ENCODE assay signal across 17 cellular contexts in the genomic region with DNA sequence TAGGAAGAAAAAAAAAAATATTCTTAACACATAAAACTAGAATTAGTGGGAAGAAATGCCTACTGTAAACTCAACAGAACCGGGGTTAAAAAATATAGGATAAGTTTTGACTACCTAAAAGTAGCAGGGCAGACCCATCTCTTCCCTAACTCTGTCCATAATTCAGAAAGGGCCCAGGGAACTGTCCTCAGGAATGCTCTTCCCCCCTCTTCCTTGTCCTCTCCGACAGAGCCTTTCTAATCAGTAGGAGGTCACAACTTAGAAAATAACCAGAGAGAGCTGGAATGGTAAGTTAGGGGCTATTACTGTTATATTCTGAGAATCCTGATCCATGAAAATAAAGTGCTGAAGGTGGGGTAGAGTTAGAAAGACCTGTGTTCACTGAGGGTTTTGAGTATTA. TPM values are rescaled to one million over a fixed set of nuclear protein-coding genes. Genes with fewer than 3 reads are reported as not detected.
A peak's percentile ranks its signal among the peaks of the same experiment; 100 is the strongest.
DNase-seq lines count a peak whose midpoint lies in the region; ATAC-seq, FAIRE-seq and TF ChIP-seq lines count a peak whose summit lies in the region.
"Had no signal": no experiment of that assay in that cellular context is flagged by ENCODE, and none has a peak within 500 bp of the region (broad histone marks: within the 10 kb centered on the region; RNA-seq: fewer than 3 reads in every experiment).

No MANE protein-coding gene starts in this region.

- TF ChIP-seq EP300 in tibial nerve (IDR thresholded peaks at IDR 0.05): no peak

- no peak overlapping the region for H2BK5ac ChIP-seq in neuronal stem cell (ENCODE audit: low read length)

- peak in 1 of 8 donors; percentile 34 for ATAC-seq in heart right ventricle
- ATAC-seq in activated T-helper 17 cell treated with anti-CD3 and anti-CD28 coated beads, Interleukin-2, amount 50 U/mL, for 72 hours (replicated peaks): no peak
- no peak for ATAC-seq in memory B cell (ENCODE audit: low read depth)
- no peak for ATAC-seq in HG03025 (IDR thresholded peaks at IDR 0.05; ENCODE audit: low FRiP score, unreplicated experiment)
- ATAC-seq: K562, sciatic nerve had no signal

- no peaks in the 10 kb centered on the region for H3K27me3 Mint-ChIP-seq in activated T-helper 17 cell treated with anti-CD3 and anti-CD28 coated beads, Interleukin-2, amount 50 U/mL, for 72 hours
- no peaks in the 10 kb centered on the region for H3K27me3 Mint-ChIP-seq in memory B cell

- H3K27ac ChIP-seq in heart right ventricle (peak overlapping the region in 6 of 10 donors; percentile 9 to 82 (median 62)), tibial nerve (peak overlapping the region; percentile 14 to 81 (median 48)), neuronal stem cell (replicated peaks; ENCODE audit: low read length) (no peak overlapping the region)
- H3K27ac ChIP-seq: SJSA1 had no signal

- peaks cover 8 to 98% (median 87%) of the 10 kb centered on the region in 9 donors for H3K4me1 ChIP-seq in heart right ventricle
- peaks cover 3 to 95% (median 58%) of the 10 kb centered on the region in 4 donors for H3K4me1 ChIP-seq in tibial nerve
- peaks cover 3 to 12% of the 10 kb centered on the region in 2 donors for H3K4me1 ChIP-seq in neuronal stem cell (ENCODE audit: control insufficient read depth in 2 of 2, insufficient read depth in 1 of 2, low read depth in 1 of 2, low read length in 2 of 2)

- H3K9me3 ChIP-seq in heart right ventricle (no peaks in the 10 kb centered on the region), tibial nerve (no peaks in the 10 kb centered on the region), neuronal stem cell (replicated peaks in 1 of 2; ENCODE audit: control insufficient read depth in 2 of 2, insufficient read depth in 1 of 2, low read depth in 1 of 2, low read length in 2 of 2) (no peaks in the 10 kb centered on the region)
- H3K9me3 ChIP-seq: SJSA1 had no signal

- peaks cover 2% of the 10 kb centered on the region for H3K79me1 ChIP-seq in neuronal stem cell (ENCODE audit: low read depth, low read length)

- intact Hi-C loops in heart right ventricle (cut with DNase I) (loop anchor here in 1 of 10 donors (2.0 kb wide), 1 partner anchor 21 kb away; no protein-coding TSS in a partner anchor), cardiac septum (cut with DNase I) (no loop called here)

- H3K4me2 ChIP-seq in neuronal stem cell (ENCODE audit: insufficient read depth, low read length, poor library complexity, severe bottlenecking): no peak overlapping the region

- TF ChIP-seq CTCF in heart right ventricle (IDR thresholded peaks at IDR 0.05): no peak
- TF ChIP-seq CTCF in tibial nerve (IDR thresholded peaks at IDR 0.05): no peak

- no peak overlapping the region for H3K4me3 ChIP-seq in heart right ventricle
- no peak overlapping the region for H3K4me3 ChIP-seq in tibial nerve
- H3K4me3 ChIP-seq in neuronal stem cell (ENCODE audit: low read length in 2 of 2): no peak overlapping the region
- H3K4me3 ChIP-seq: K562, SJSA1 had no signal

- no peaks in the 10 kb centered on the region for H3K9me3 Mint-ChIP-seq in activated T-helper 17 cell treated with anti-CD3 and anti-CD28 coated beads, Interleukin-2, amount 50 U/mL, for 72 hours
- H3K9me3 Mint-ChIP-seq in memory B cell: no peaks in the 10 kb centered on the region

- H3K27ac Mint-ChIP-seq in activated T-helper 17 cell treated with anti-CD3 and anti-CD28 coated beads, Interleukin-2, amount 50 U/mL, for 72 hours: peak overlapping the region; percentile 63
- H3K27ac Mint-ChIP-seq in memory B cell: peak overlapping the region; percentile 14

- no peak overlapping the region for H2BK12ac ChIP-seq in neuronal stem cell (ENCODE audit: low read length)

- H2AK5ac ChIP-seq in neuronal stem cell (ENCODE audit: low read depth, low read length): no peak overlapping the region

- H3K18ac ChIP-seq in neuronal stem cell (ENCODE audit: low read length): no peak overlapping the region

- TF ChIP-seq POLR2A in tibial nerve (IDR thresholded peaks at IDR 0.05): no peak
- no peak for TF ChIP-seq POLR2A in GM12892 (IDR thresholded peaks at IDR 0.05; ENCODE audit: low read depth, low read length)

- H2BK15ac ChIP-seq in neuronal stem cell (ENCODE audit: low read length): no peak overlapping the region

- H2BK120ac ChIP-seq in neuronal stem cell (ENCODE audit: low read depth, low read length): no peak overlapping the region

- H2AFZ ChIP-seq in neuronal stem cell (ENCODE audit: low read length): no peak overlapping the region

- no peaks in the 10 kb centered on the region for H3K27me3 ChIP-seq in heart right ventricle
- H3K27me3 ChIP-seq in tibial nerve: no peaks in the 10 kb centered on the region
- no peaks in the 10 kb centered on the region for H3K27me3 ChIP-seq in neuronal stem cell (ENCODE audit: control insufficient read depth in 3 of 3, insufficient read depth in 3 of 3, low read depth in 1 of 3, low read length in 3 of 3)
- H3K27me3 ChIP-seq: SJSA1 had no signal

- no peak overlapping the region for H4K91ac ChIP-seq in neuronal stem cell (ENCODE audit: low read depth, low read length, poor library complexity)

- peak overlapping the region; percentile 53 for H3K4me3 Mint-ChIP-seq in activated T-helper 17 cell treated with anti-CD3 and anti-CD28 coated beads, Interleukin-2, amount 50 U/mL, for 72 hours
- H3K4me3 Mint-ChIP-seq in memory B cell: no peak overlapping the region

- H3K14ac ChIP-seq in neuronal stem cell (ENCODE audit: low read length): no peak overlapping the region

- H3K36me3 ChIP-seq in heart right ventricle: peaks cover 0 to 10% (median 0%) of the 10 kb centered on the region in 9 donors
- H3K36me3 ChIP-seq in tibial nerve: peaks cover 0 to 6% (median 0%) of the 10 kb centered on the region in 3 donors
- H3K36me3 ChIP-seq in neuronal stem cell (replicated peaks in 1 of 2; ENCODE audit: control insufficient read depth in 2 of 2, insufficient read depth in 2 of 2, low read length in 2 of 2): peaks cover 0 to 16% of the 10 kb centered on the region in 2 donors
- H3K36me3 ChIP-seq: SJSA1 had no signal

- H3K4ac ChIP-seq in neuronal stem cell (ENCODE audit: low read length): no peak overlapping the region

- H3K23ac ChIP-seq in neuronal stem cell (ENCODE audit: low read depth, low read length, poor library complexity): no peak overlapping the region

- H3K36me3 Mint-ChIP-seq in activated T-helper 17 cell treated with anti-CD3 and anti-CD28 coated beads, Interleukin-2, amount 50 U/mL, for 72 hours (ENCODE audit: low read depth): peaks cover 18% of the 10 kb centered on the region
- peaks cover 7% of the 10 kb centered on the region for H3K36me3 Mint-ChIP-seq in memory B cell

- peaks cover 48% of the 10 kb centered on the region for H3K4me1 Mint-ChIP-seq in activated T-helper 17 cell treated with anti-CD3 and anti-CD28 coated beads, Interleukin-2, amount 50 U/mL, for 72 hours
- H3K4me1 Mint-ChIP-seq in memory B cell: peaks cover 47% of the 10 kb centered on the region

- H3K9ac ChIP-seq in neuronal stem cell (ENCODE audit: low read depth, low read length, poor library complexity): no peak overlapping the region

- H4K8ac ChIP-seq in neuronal stem cell (ENCODE audit: low read depth, low read length): no peak overlapping the region

- 45 to 57% methylated on average over 2 of the region's 2 CpGs for WGBS in heart right ventricle, 2 donors
- WGBS in tibial nerve, 2 donors: 28 to 58% methylated on average over 2 of the region's 2 CpGs
- no CpG with 5 or more reads among the region's 2 CpGs for WGBS in neuronal stem cell (ENCODE audit: extremely low coverage in 2 of 2, insufficient read length in 2 of 2, insufficient replicate concordance in 1 of 2), 2 donors

- DNase-seq in heart right ventricle: no peak
- no peak for DNase-seq in cardiac septum (ENCODE audit: low spot score)
- DNase-seq in memory B cell (ENCODE audit: low spot score in 2 of 2): no peak
- DNase-seq in tibial nerve (ENCODE audit: low spot score in 2 of 2): no peak
- DNase-seq in neuronal stem cell (ENCODE audit: low spot score): no peak
- DNase-seq in GM12892 (ENCODE audit: insufficient read length): no peak
- DNase-seq: activated naive CD4-positive, alpha-beta T cell treated with Interleukin-2 at 50 U/mL for 16 hours; glutamatergic neuron; NCI-H226; stimulated activated CD4-positive, alpha-beta T cell treated with anti-CD3 and anti-CD28 coated beads, Interleukin-4, amount 100 ng/mL, for 1 hour had no signal

- FAIRE-seq in GM12892 (lab: Jason Lieb, UNC): no peak
- FAIRE-seq: endothelial cell of umbilical vein, K562, keratinocyte had no signal

RNA-seq across cellular contexts. Expression of a gene that starts 22.2 kb away (rescaled TPM):
- 100 to 1,000 TPM in 8 of 10 donors, 10 to 100 TPM in 2; 45.6 to 269 (median 148) TPM for total RNA-seq in heart right ventricle
- polyA plus RNA-seq in heart right ventricle: 10 to 100 TPM; 12.2 to 22.3 TPM
- 166 TPM for total RNA-seq in cardiac septum
- 10 to 100 TPM; 47.5 to 57.0 TPM for total RNA-seq in activated T-helper 17 cell treated with anti-CD3 and anti-CD28 coated beads, Interleukin-2, amount 50 U/mL, for 72 hours
- 100 to 1,000 TPM; 166 to 621 (median 433) TPM for total RNA-seq in tibial nerve
- polyA plus RNA-seq in neuronal stem cell (2013, experiment 1 of 2): 14.0 TPM
- 14.2 TPM for polyA plus RNA-seq in neuronal stem cell (2013, experiment 2 of 2)
- 20.8 TPM for polyA plus RNA-seq in GM12892 (2012; ENCODE audit: missing spikeins)
